In genomic region chr11:105236631-105237030, GRCh38 we compare ENCODE assay signal across 28 cellular contexts.
DNase-seq lines count a peak whose midpoint lies in the region; ATAC-seq, FAIRE-seq and TF ChIP-seq lines count a peak whose summit lies in the region.
"Had no signal": no experiment of that assay in that cellular context is flagged by ENCODE, and none has a peak within 500 bp of the region (broad histone marks: within the 10 kb centered on the region; RNA-seq: fewer than 3 reads in every experiment).

No MANE protein-coding gene starts in this region.

- no peak overlapping the region for H3K27ac ChIP-seq in astrocyte (ENCODE audit: low read depth, low read length)
- no peak overlapping the region for H3K27ac ChIP-seq in heart right ventricle
- H3K27ac ChIP-seq: cardiac muscle cell, ovary had no signal

- H3K79me2 ChIP-seq in astrocyte (ENCODE audit: insufficient read depth, low read length), result no peaks in the 10 kb centered on the region

- no peak overlapping the region for H3K4me3 Mint-ChIP-seq in astrocyte (ENCODE audit: unreplicated experiment)
- H3K4me3 Mint-ChIP-seq: activated CD8-positive, alpha-beta memory T cell treated with anti-CD3 and anti-CD28 coated beads, Interleukin-2, amount 10 ng/mL, durations not matched to agents 7 days and 5 days; activated naive CD8-positive, alpha-beta T cell treated with anti-CD3 and anti-CD28 coated beads, Interleukin-2, amount 10 ng/mL, durations not matched to agents 7 days and 5 days; CD14-positive monocyte; naive thymus-derived CD8-positive, alpha-beta T cell had no signal

- TF ChIP-seq CTCF in AG09309 (IDR thresholded peaks at IDR 0.05; ENCODE audit: control insufficient read depth, insufficient read depth, low read depth, low read length, missing control alignments) (no peak), HFF-Myc (IDR thresholded peaks at IDR 0.05; ENCODE audit: low read depth, low read length, missing control alignments) (no peak), astrocyte (IDR thresholded peaks at IDR 0.05; ENCODE audit: insufficient read depth, low read depth, low read length) (no peak), fibroblast of the aortic adventitia (IDR thresholded peaks at IDR 0.05; ENCODE audit: insufficient read depth, low read length) (no peak), heart right ventricle (IDR thresholded peaks at IDR 0.05) (no peak), GM10266 (IDR thresholded peaks at IDR 0.05; ENCODE audit: control insufficient read depth, insufficient read depth, low read depth, missing control alignments) (no peak)

- H3K4me2 ChIP-seq in astrocyte (ENCODE audit: low read length), result no peak overlapping the region

- no peaks in the 10 kb centered on the region for H3K4me1 Mint-ChIP-seq in astrocyte (ENCODE audit: low read depth, unreplicated experiment)
- H3K4me1 Mint-ChIP-seq: activated CD8-positive, alpha-beta memory T cell treated with anti-CD3 and anti-CD28 coated beads, Interleukin-2, amount 10 ng/mL, durations not matched to agents 7 days and 5 days; activated naive CD8-positive, alpha-beta T cell treated with anti-CD3 and anti-CD28 coated beads, Interleukin-2, amount 10 ng/mL, durations not matched to agents 7 days and 5 days; CD14-positive monocyte; naive thymus-derived CD8-positive, alpha-beta T cell had no signal

- DNase-seq in AG09309 (ENCODE audit: low read depth), result peak; percentile 66
- DNase-seq in HFF-Myc (ENCODE audit: extremely low read depth, low read depth), result peak; percentile 47
- peak; percentile 75 for DNase-seq in astrocyte (ENCODE audit: low read depth)
- DNase-seq in fibroblast of the aortic adventitia (ENCODE audit: low read depth), result peak; percentile 44
- DNase-seq in heart right ventricle, result no peak
- DNase-seq in RKO (ENCODE audit: low spot score), result no peak
- no peak for DNase-seq in GM10266 (ENCODE audit: extremely low spot score)
- DNase-seq in superior temporal gyrus (ENCODE audit: extremely low spot score), result no peak
- DNase-seq: activated CD4-positive, alpha-beta T cell treated with anti-CD3 and anti-CD28 coated beads for 4 hours; activated CD8-positive, alpha-beta memory T cell treated with anti-CD3 and anti-CD28 coated beads, Interleukin-2, amount 10 ng/mL, durations not matched to agents 7 days and 5 days; activated naive CD8-positive, alpha-beta T cell treated with anti-CD3 and anti-CD28 coated beads, Interleukin-2, amount 10 ng/mL, durations not matched to agents 7 days and 5 days; H7; left cardiac atrium; mesendoderm; naive thymus-derived CD8-positive, alpha-beta T cell; NCI-H1417; NCI-H2107; NCI-H510A treated with DMSO at 0.1 percent for 48 hours; ovary; right cardiac atrium; SW 1271 had no signal

- no peaks in the 10 kb centered on the region for H3K9me3 Mint-ChIP-seq in astrocyte (ENCODE audit: unreplicated experiment)
- H3K9me3 Mint-ChIP-seq: activated naive CD8-positive, alpha-beta T cell treated with anti-CD3 and anti-CD28 coated beads, Interleukin-2, amount 10 ng/mL, durations not matched to agents 7 days and 5 days; activated T-helper 2 cell treated with anti-CD3 and anti-CD28 coated beads, Interferon-gamma antibody, Interleukin-2, Interleukin-4, amounts not matched to agents 10 μg/mL and 5 μg/mL and 100 μg/mL, durations not matched to agents 14 hours and 24 hours and 36 hours had no signal

- no peak for FAIRE-seq in astrocyte (lab: Jason Lieb, UNC)
- FAIRE-seq: A204.1, G401.6, GM12878, TTC549 had no signal

- no peaks in the 10 kb centered on the region for H3K27me3 Mint-ChIP-seq in astrocyte (ENCODE audit: low read depth, unreplicated experiment)

- H3K4me3 ChIP-seq in AG09309 (ENCODE audit: control insufficient read depth, low read depth, low read length) (no peak overlapping the region), HFF-Myc (replicated peaks; ENCODE audit: low read depth, low read length) (no peak overlapping the region), astrocyte (ENCODE audit: insufficient read depth, low read depth, low read length) (no peak overlapping the region), fibroblast of the aortic adventitia (ENCODE audit: low read depth, low read length) (no peak overlapping the region), heart right ventricle (no peak overlapping the region)
- H3K4me3 ChIP-seq: cardiac muscle cell, GM12878, ovary had no signal

- no peak overlapping the region for H3K9ac ChIP-seq in astrocyte (ENCODE audit: low read length)

- no peaks in the 10 kb centered on the region for H3K4me1 ChIP-seq in astrocyte (ENCODE audit: insufficient read depth, low read length)
- no peaks in the 10 kb centered on the region for H3K4me1 ChIP-seq in heart right ventricle

- H3K27ac Mint-ChIP-seq in astrocyte (ENCODE audit: unreplicated experiment), result no peak overlapping the region
- H3K27ac Mint-ChIP-seq: activated CD8-positive, alpha-beta memory T cell treated with anti-CD3 and anti-CD28 coated beads, Interleukin-2, amount 10 ng/mL, durations not matched to agents 7 days and 5 days; activated naive CD8-positive, alpha-beta T cell treated with anti-CD3 and anti-CD28 coated beads, Interleukin-2, amount 10 ng/mL, durations not matched to agents 7 days and 5 days; activated T-helper 2 cell treated with anti-CD3 and anti-CD28 coated beads, Interferon-gamma antibody, Interleukin-2, Interleukin-4, amounts not matched to agents 10 μg/mL and 5 μg/mL and 100 μg/mL, durations not matched to agents 14 hours and 24 hours and 36 hours; CD14-positive monocyte; naive thymus-derived CD8-positive, alpha-beta T cell had no signal

- H3K36me3 ChIP-seq in astrocyte (ENCODE audit: insufficient read depth, low read length) (no peaks in the 10 kb centered on the region), heart right ventricle (no peaks in the 10 kb centered on the region)
- H3K36me3 ChIP-seq: cardiac muscle cell, ovary had no signal

- H4K20me1 ChIP-seq in astrocyte (ENCODE audit: insufficient read depth, low read length), result no peaks in the 10 kb centered on the region

- 71 to 81% methylated on average over 2 of the region's 2 CpGs for WGBS in heart right ventricle, 2 donors

- ATAC-seq in heart right ventricle, result no peak
- ATAC-seq: activated CD8-positive, alpha-beta memory T cell treated with anti-CD3 and anti-CD28 coated beads, Interleukin-2, amount 10 ng/mL, durations not matched to agents 7 days and 5 days; GM12878; left cardiac atrium; naive thymus-derived CD8-positive, alpha-beta T cell; right cardiac atrium had no signal

- no peak overlapping the region for H2AFZ ChIP-seq in astrocyte (ENCODE audit: low read depth, low read length)

- no peaks in the 10 kb centered on the region for H3K27me3 ChIP-seq in astrocyte (ENCODE audit: insufficient read depth, low read length)
- H3K27me3 ChIP-seq in heart right ventricle, result no peaks in the 10 kb centered on the region
- H3K27me3 ChIP-seq: cardiac muscle cell, ovary had no signal

- intact Hi-C loops in heart right ventricle (cut with DNase I), result no loop called here

- H3K9me3 ChIP-seq in astrocyte (ENCODE audit: insufficient read depth, low read depth, low read length) (no peaks in the 10 kb centered on the region), heart right ventricle (no peaks in the 10 kb centered on the region)
- H3K9me3 ChIP-seq: ovary had no signal

- no peaks in the 10 kb centered on the region for H3K36me3 Mint-ChIP-seq in astrocyte (ENCODE audit: low read depth, unreplicated experiment)
- H3K36me3 Mint-ChIP-seq: activated CD8-positive, alpha-beta memory T cell treated with anti-CD3 and anti-CD28 coated beads, Interleukin-2, amount 10 ng/mL, durations not matched to agents 7 days and 5 days; activated naive CD8-positive, alpha-beta T cell treated with anti-CD3 and anti-CD28 coated beads, Interleukin-2, amount 10 ng/mL, durations not matched to agents 7 days and 5 days; naive thymus-derived CD8-positive, alpha-beta T cell had no signal

Comparison
In these comparisons a context has a peak if more than half of its experiments do, and no peak if none do; other contexts are left out.
1. DNase-seq: peak in AG09309 (single experiment), HFF-Myc (single experiment), astrocyte (single experiment) and fibroblast of the aortic adventitia (single experiment); none in heart right ventricle (0 of 2), RKO (single experiment), GM10266 (single experiment) and superior temporal gyrus (single experiment).